21 cellular contexts compared by ENCODE assay signal in the genomic region with DNA sequence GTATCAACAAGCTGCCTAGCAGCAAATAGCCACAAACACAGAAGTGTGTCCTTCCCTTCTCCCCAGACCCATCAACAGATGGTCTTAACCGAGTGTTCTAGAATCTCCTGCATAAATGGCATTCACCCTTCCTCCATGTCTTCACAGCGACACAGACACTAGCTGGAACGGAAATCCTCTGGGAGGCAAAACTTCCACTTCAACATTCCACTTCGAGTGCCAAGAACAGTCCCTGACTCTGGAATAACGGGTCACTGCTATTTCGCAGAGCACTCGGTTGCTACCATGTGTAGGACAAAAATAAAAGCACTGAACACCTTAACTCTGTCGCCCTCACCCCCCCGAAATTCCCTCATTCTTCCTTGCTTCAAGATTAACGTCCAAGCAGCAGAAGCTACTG.
DNase-seq lines count a peak whose midpoint lies in the region; ATAC-seq, FAIRE-seq and TF ChIP-seq lines count a peak whose summit lies in the region.
"Had no signal": no experiment of that assay in that cellular context is flagged by ENCODE, and none has a peak within 500 bp of the region (broad histone marks: within the 10 kb centered on the region; RNA-seq: fewer than 3 reads in every experiment).

No MANE protein-coding gene starts in this region.

- WGBS in gastroesophageal sphincter (ENCODE audit: low coverage in 1 of 2), 2 donors, result 29 to 36% methylated on average over 10 of the region's 10 CpGs

- H3K9me3 Mint-ChIP-seq in stimulated activated memory B cell treated with anti-CD40 and anti-IgM and Interleukin-4, amounts not matched to agents 10 μg/mL and 1 μg/mL and 100 μg/mL, for 72 hours, result peaks cover 6% of the 10 kb centered on the region
- peaks cover 2% of the 10 kb centered on the region for H3K9me3 Mint-ChIP-seq in activated naive CD8-positive, alpha-beta T cell treated with anti-CD3 and anti-CD28 coated beads for 36 hours

- H3K4me1 ChIP-seq in gastroesophageal sphincter (peaks cover 0 to 14% (median 7%) of the 10 kb centered on the region in 3 donors), right atrium auricular region (peaks cover 0 to 13% of the 10 kb centered on the region in 2 donors)
- H3K4me1 ChIP-seq: BLaER1 had no signal

- TF ChIP-seq EP300 in gastroesophageal sphincter (IDR thresholded peaks at IDR 0.05), result no peak

- peak overlapping the region; percentile 19 for H3K27ac Mint-ChIP-seq in stimulated activated memory B cell treated with anti-CD40 and anti-IgM and Interleukin-4, amounts not matched to agents 10 μg/mL and 1 μg/mL and 100 μg/mL, for 72 hours
- H3K27ac Mint-ChIP-seq in activated naive CD8-positive, alpha-beta T cell treated with anti-CD3 and anti-CD28 coated beads for 36 hours, result no peak overlapping the region
- H3K27ac Mint-ChIP-seq: CD4-positive, alpha-beta T cell had no signal

- TF ChIP-seq POLR2A in gastroesophageal sphincter (IDR thresholded peaks at IDR 0.05), result no peak

- H3K36me3 Mint-ChIP-seq in stimulated activated memory B cell treated with anti-CD40 and anti-IgM and Interleukin-4, amounts not matched to agents 10 μg/mL and 1 μg/mL and 100 μg/mL, for 72 hours, result peaks cover 58% of the 10 kb centered on the region
- peaks cover 49% of the 10 kb centered on the region for H3K36me3 Mint-ChIP-seq in activated naive CD8-positive, alpha-beta T cell treated with anti-CD3 and anti-CD28 coated beads for 36 hours

- no peak for DNase-seq in bronchial epithelial cell (ENCODE audit: low read depth)
- DNase-seq in right atrium auricular region (ENCODE audit: low spot score), result no peak
- no peak for DNase-seq in activated naive CD8-positive, alpha-beta T cell treated with anti-CD3 and anti-CD28 coated beads for 36 hours
- no peak for DNase-seq in NCI-H1417 (lab: John Stamatoyannopoulos, UW)
- DNase-seq: CD4-positive, alpha-beta T cell; COR-L47; DMS79; NCI-H1092 treated with DMSO at 0.1 percent for 48 hours; NCI-H446; NCI-H526; OCI-M1; SHP77 treated with DMSO at 0.1 percent for 48 hours had no signal

- peak; percentile 7 for FAIRE-seq in bronchial epithelial cell (lab: Jason Lieb, UNC)
- FAIRE-seq: H1 had no signal

- H3K4me3 ChIP-seq in bronchial epithelial cell (ENCODE audit: low read depth, low read length) (no peak overlapping the region), gastroesophageal sphincter (no peak overlapping the region), right atrium auricular region (no peak overlapping the region)
- H3K4me3 ChIP-seq: BLaER1, GM12878, SK-N-MC had no signal

- no peak overlapping the region for H3K4me3 Mint-ChIP-seq in stimulated activated memory B cell treated with anti-CD40 and anti-IgM and Interleukin-4, amounts not matched to agents 10 μg/mL and 1 μg/mL and 100 μg/mL, for 72 hours
- H3K4me3 Mint-ChIP-seq in activated naive CD8-positive, alpha-beta T cell treated with anti-CD3 and anti-CD28 coated beads for 36 hours, result no peak overlapping the region
- H3K4me3 Mint-ChIP-seq: CD4-positive, alpha-beta T cell had no signal

- H3K27me3 ChIP-seq in bronchial epithelial cell (ENCODE audit: control insufficient read depth, insufficient read depth, low read length), result no peaks in the 10 kb centered on the region
- H3K27me3 ChIP-seq in gastroesophageal sphincter, result no peaks in the 10 kb centered on the region
- no peaks in the 10 kb centered on the region for H3K27me3 ChIP-seq in right atrium auricular region
- H3K27me3 ChIP-seq: BLaER1 had no signal

- no peaks in the 10 kb centered on the region for H3K27me3 Mint-ChIP-seq in stimulated activated memory B cell treated with anti-CD40 and anti-IgM and Interleukin-4, amounts not matched to agents 10 μg/mL and 1 μg/mL and 100 μg/mL, for 72 hours
- H3K27me3 Mint-ChIP-seq in activated naive CD8-positive, alpha-beta T cell treated with anti-CD3 and anti-CD28 coated beads for 36 hours, result no peaks in the 10 kb centered on the region
- H3K27me3 Mint-ChIP-seq: CD4-positive, alpha-beta T cell had no signal

- H3K36me3 ChIP-seq in bronchial epithelial cell (ENCODE audit: control insufficient read depth, insufficient read depth, low read length) (no peaks in the 10 kb centered on the region), gastroesophageal sphincter (no peaks in the 10 kb centered on the region), right atrium auricular region (no peaks in the 10 kb centered on the region)

- ATAC-seq in gastroesophageal sphincter, result peak; percentile 39
- ATAC-seq in stimulated activated memory B cell treated with anti-CD40 and anti-IgM and Interleukin-4, amounts not matched to agents 10 μg/mL and 1 μg/mL and 100 μg/mL, for 72 hours, result no peak
- ATAC-seq in GM21528 (IDR thresholded peaks at IDR 0.05; ENCODE audit: low FRiP score, unreplicated experiment), result no peak
- ATAC-seq: GM12878, HCT116 had no signal

- no peak overlapping the region for H3K27ac ChIP-seq in gastroesophageal sphincter
- H3K27ac ChIP-seq in right atrium auricular region, result peak overlapping the region; percentile 58 to 73
- H3K27ac ChIP-seq: BLaER1, KMS-11, SK-N-MC had no signal

- peaks cover 8% of the 10 kb centered on the region for H3K4me1 Mint-ChIP-seq in stimulated activated memory B cell treated with anti-CD40 and anti-IgM and Interleukin-4, amounts not matched to agents 10 μg/mL and 1 μg/mL and 100 μg/mL, for 72 hours
- peaks cover 6% of the 10 kb centered on the region for H3K4me1 Mint-ChIP-seq in activated naive CD8-positive, alpha-beta T cell treated with anti-CD3 and anti-CD28 coated beads for 36 hours

- H3K9me3 ChIP-seq in gastroesophageal sphincter (no peaks in the 10 kb centered on the region), right atrium auricular region (no peaks in the 10 kb centered on the region)

- TF ChIP-seq CTCF in bronchial epithelial cell (IDR thresholded peaks at IDR 0.05; ENCODE audit: insufficient read depth, low read length, severe bottlenecking) (no peak), gastroesophageal sphincter (IDR thresholded peaks at IDR 0.05) (no peak), right atrium auricular region (IDR thresholded peaks at IDR 0.05) (no peak)

Comparison
In these comparisons a context has a peak if more than half of its experiments do, and no peak if none do; other contexts are left out.
1. H3K27ac ChIP-seq: peak in right atrium auricular region (2 of 2); none in gastroesophageal sphincter (0 of 4).